In genomic region chr3:149267565-149267964, GRCh38 we compare ENCODE assay signal across 20 cellular contexts. TPM values are rescaled to one million over a fixed set of nuclear protein-coding genes. Genes with fewer than 3 reads are reported as not detected.
DNase-seq lines count a peak whose midpoint lies in the region; ATAC-seq and TF ChIP-seq lines count a peak whose summit lies in the region.
"Had no signal": no experiment of that assay in that cellular context is flagged by ENCODE, and none has a peak within 500 bp of the region (broad histone marks: within the 10 kb centered on the region; RNA-seq: fewer than 3 reads in every experiment).

No MANE protein-coding gene starts in this region.

- H3K27ac Mint-ChIP-seq in stimulated activated naive B cell treated with anti-CD40 and anti-IgM and Interleukin-4, amounts not matched to agents 10 μg/mL and 1 μg/mL and 100 μg/mL, for 72 hours: peak overlapping the region; percentile 40
- no peak overlapping the region for H3K27ac Mint-ChIP-seq in type B pancreatic cell
- H3K27ac Mint-ChIP-seq: CD14-positive monocyte had no signal

- intact Hi-C loops in left cardiac atrium (cut with DNase I): no loop called here

- no peaks in the 10 kb centered on the region for H3K36me3 Mint-ChIP-seq in stimulated activated naive B cell treated with anti-CD40 and anti-IgM and Interleukin-4, amounts not matched to agents 10 μg/mL and 1 μg/mL and 100 μg/mL, for 72 hours
- H3K36me3 Mint-ChIP-seq in type B pancreatic cell: no peaks in the 10 kb centered on the region
- H3K36me3 Mint-ChIP-seq: CD14-positive monocyte, IgD-negative memory B cell had no signal

- no peaks in the 10 kb centered on the region for H3K27me3 Mint-ChIP-seq in stimulated activated naive B cell treated with anti-CD40 and anti-IgM and Interleukin-4, amounts not matched to agents 10 μg/mL and 1 μg/mL and 100 μg/mL, for 72 hours
- H3K27me3 Mint-ChIP-seq in type B pancreatic cell: no peaks in the 10 kb centered on the region
- H3K27me3 Mint-ChIP-seq: IgD-negative memory B cell had no signal

- no peaks in the 10 kb centered on the region for H3K9me3 Mint-ChIP-seq in stimulated activated naive B cell treated with anti-CD40 and anti-IgM and Interleukin-4, amounts not matched to agents 10 μg/mL and 1 μg/mL and 100 μg/mL, for 72 hours
- H3K9me3 Mint-ChIP-seq in type B pancreatic cell: no peaks in the 10 kb centered on the region
- H3K9me3 Mint-ChIP-seq: CD14-positive monocyte, IgD-negative memory B cell had no signal

- H3K4me1 Mint-ChIP-seq in stimulated activated naive B cell treated with anti-CD40 and anti-IgM and Interleukin-4, amounts not matched to agents 10 μg/mL and 1 μg/mL and 100 μg/mL, for 72 hours: peaks cover 17 to 28% of the 10 kb centered on the region in 2 donors
- peaks cover 5% of the 10 kb centered on the region for H3K4me1 Mint-ChIP-seq in type B pancreatic cell (ENCODE audit: unreplicated experiment)
- H3K4me1 Mint-ChIP-seq: CD14-positive monocyte had no signal

- H3K4me3 Mint-ChIP-seq in stimulated activated naive B cell treated with anti-CD40 and anti-IgM and Interleukin-4, amounts not matched to agents 10 μg/mL and 1 μg/mL and 100 μg/mL, for 72 hours: no peak overlapping the region
- no peak overlapping the region for H3K4me3 Mint-ChIP-seq in type B pancreatic cell

- no peak for DNase-seq in stimulated activated naive B cell treated with anti-CD40 and anti-IgM and Interleukin-4, amounts not matched to agents 10 μg/mL and 1 μg/mL and 100 μg/mL, for 72 hours
- no peak for DNase-seq in NCI-H446 (lab: John Stamatoyannopoulos, UW)
- DNase-seq in ecto neural progenitor cell (ENCODE audit: low spot score): no peak
- DNase-seq in type B pancreatic cell (ENCODE audit: extremely low spot score, unreplicated experiment): no peak
- no peak for DNase-seq in left cardiac atrium
- DNase-seq: activated CD8-positive, alpha-beta memory T cell treated with anti-CD3 and anti-CD28 coated beads, Interleukin-2, amount 50 U/mL, for 4 hours; activated gamma-delta T cell treated with Interleukin-2 at 50 U/mL for 16 hours; anterior cingulate cortex; DMS79 treated with DMSO at 0.1 percent for 48 hours; NCI-H524 treated with DMSO at 0.1 percent for 48 hours; PC-3; stimulated activated naive CD8-positive, alpha-beta T cell treated with anti-CD3 and anti-CD28 coated beads, Interleukin-15, Interleukin-2, amounts not matched to agents 100 U/mL and 50 U/mL, for 24 hours; T-helper 9 cell had no signal

- no peak for TF ChIP-seq CTCF in type B pancreatic cell (conservative IDR thresholded peaks at IDR 0.05)

- ATAC-seq in GM18909 (IDR thresholded peaks at IDR 0.05; ENCODE audit: poor library complexity, unreplicated experiment) (peak; percentile 74), GM21786 (IDR thresholded peaks at IDR 0.05; ENCODE audit: unreplicated experiment) (peak; percentile 90), HG03442 (IDR thresholded peaks at IDR 0.05; ENCODE audit: unreplicated experiment) (peak; percentile 60), left cardiac atrium (no peak)
- ATAC-seq in stimulated activated naive B cell treated with anti-CD40 and anti-IgM and Interleukin-4, amounts not matched to agents 10 μg/mL and 1 μg/mL and 100 μg/mL, for 72 hours (replicated peaks): peak; percentile 41 to 60
- ATAC-seq: PC-3; stimulated activated naive CD8-positive, alpha-beta T cell treated with anti-CD3 and anti-CD28 coated beads, Interleukin-15, Interleukin-2, amounts not matched to agents 100 U/mL and 50 U/mL, for 24 hours had no signal

RNA-seq across cellular contexts. Expression of gene CP, which starts 45.9 kb away (rescaled TPM):
- total RNA-seq in type B pancreatic cell (ENCODE audit: low replicate concordance): 4.0 and 7.4 TPM in 2 replicates
- 10 to 100 TPM; 13.9 to 35.6 TPM for total RNA-seq in left cardiac atrium
- total RNA-seq: fibroblast of villous mesenchyme, myocyte had no signal

Comparison
In these comparisons a context has a peak if more than half of its experiments do, and no peak if none do; other contexts are left out.
1. ATAC-seq: peak in GM18909 (single experiment), GM21786 (single experiment), HG03442 (single experiment) and stimulated activated naive B cell treated with anti-CD40 and anti-IgM and Interleukin-4, amounts not matched to agents 10 μg/mL and 1 μg/mL and 100 μg/mL, for 72 hours (2 of 2); none in left cardiac atrium (0 of 2).